In the genomic region with DNA sequence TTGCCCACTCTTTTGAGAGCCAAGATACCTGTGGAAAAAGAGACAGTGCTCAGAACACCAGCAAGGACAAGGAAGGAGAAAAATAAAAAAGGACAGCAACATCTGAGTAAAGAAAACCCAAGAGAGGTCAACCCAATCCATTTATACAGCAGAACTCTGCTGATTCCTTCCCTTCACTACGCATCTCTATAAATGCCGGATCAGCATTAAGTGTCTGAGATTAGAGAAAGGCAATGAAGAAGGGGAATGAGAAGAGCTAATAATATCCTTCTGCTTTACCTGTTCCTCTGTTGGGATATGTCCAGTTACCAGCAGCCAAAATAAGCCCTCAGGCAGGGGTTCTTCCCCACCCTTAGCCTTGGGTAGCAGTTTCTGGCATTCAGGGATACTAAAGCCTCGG, we compare ENCODE assay signal across 1 cellular context.
A peak's percentile ranks its signal among the peaks of the same experiment; 100 is the strongest.
TF ChIP-seq lines count a peak whose summit lies in the region.

No MANE protein-coding gene starts in this region.

TF ChIP-seq in IMR-90, 13 proteins besides CTCF, POLR2A, EP300 and RAD21:
- TF ChIP-seq ELK1 (IDR thresholded peaks at IDR 0.05; ENCODE audit: borderline replicate concordance, low read depth, low read length) (no peak), MAFK (IDR thresholded peaks at IDR 0.05; ENCODE audit: low read depth, low read length) (peak; percentile 85)
